ENCODE assay signal across 23 cellular contexts in genomic region chr2:108980076-108980475, GRCh38. TPM values are rescaled to one million over a fixed set of nuclear protein-coding genes. Genes with fewer than 3 reads are reported as not detected.
"Had no signal": no experiment of that assay in that cellular context is flagged by ENCODE, and none has a peak within 500 bp of the region (broad histone marks: within the 10 kb centered on the region; RNA-seq: fewer than 3 reads in every experiment).

No MANE protein-coding gene starts in this region.

- ATAC-seq: activated CD4-positive, CD25-positive, alpha-beta regulatory T cell treated with anti-CD3 and anti-CD28 coated beads, Interleukin-2, amount 50 U/mL, for 24 hours; activated CD8-positive, alpha-beta T cell treated with anti-CD3 and anti-CD28 coated beads, Interleukin-2, amount 10 ng/mL, durations not matched to agents 7 days and 5 days; T-helper 17 cell had no signal

- H3K4me3 ChIP-seq: breast epithelium, MG63, Peyer's patch had no signal

- H3K4me1 ChIP-seq: breast epithelium had no signal

- H3K36me3 ChIP-seq: breast epithelium, MG63, Peyer's patch had no signal

- FAIRE-seq: TTC549 had no signal

- H3K9me3 ChIP-seq: breast epithelium, MG63, Peyer's patch had no signal

- DNase-seq: activated CD4-positive, alpha-beta T cell treated with anti-CD3 and anti-CD28 coated beads for 48 hours; activated CD4-positive, alpha-beta T cell treated with anti-CD3 and anti-CD28 coated beads, Interleukin-2, amount 50 U/mL, for 4 hours; activated CD8-positive, alpha-beta memory T cell treated with anti-CD3 and anti-CD28 coated beads, Interleukin-2, amount 50 U/mL, for 48 hours; activated CD8-positive, alpha-beta T cell treated with anti-CD3 and anti-CD28 coated beads, Interleukin-2, amount 10 ng/mL, durations not matched to agents 7 days and 5 days; activated effector memory CD4-positive, alpha-beta T cell treated with Interleukin-2 at 50 U/mL for 16 hours; activated naive CD4-positive, alpha-beta T cell; activated T-cell treated with anti-CD3 and anti-CD28 coated beads, Interleukin-2, amount 50 U/mL, for 24 hours; aorta; caudate nucleus; MG63; NCI-H1105; NCI-H1436; NCI-H1694 treated with DMSO at 0.1 percent for 48 hours; NCI-H2029 treated with DMSO at 0.1 percent for 48 hours; NCI-H446; NCI-H524; Peyer's patch; SHP77 treated with DMSO at 0.1 percent for 48 hours; T-helper 17 cell; T1000 had no signal

RNA-seq across cellular contexts. Expression of gene EDAR, which starts 8.9 kb away (rescaled TPM):
- total RNA-seq: activated CD8-positive, alpha-beta T cell treated with anti-CD3 and anti-CD28 coated beads, Interleukin-2, amount 10 ng/mL, durations not matched to agents 7 days and 5 days; aorta had no signal
